In genomic region chr10:60574388-60574787, GRCh38 we compare ENCODE assay signal across 15 cellular contexts.
DNase-seq lines count a peak whose midpoint lies in the region; ATAC-seq and TF ChIP-seq lines count a peak whose summit lies in the region.
"Had no signal": no experiment of that assay in that cellular context is flagged by ENCODE, and none has a peak within 500 bp of the region (broad histone marks: within the 10 kb centered on the region; RNA-seq: fewer than 3 reads in every experiment).

No MANE protein-coding gene starts in this region.

- peaks cover 13% of the 10 kb centered on the region for H3K27me3 Mint-ChIP-seq in activated CD8-positive, alpha-beta T cell treated with anti-CD3 and anti-CD28 coated beads for 36 hours
- peaks cover 7% of the 10 kb centered on the region for H3K27me3 Mint-ChIP-seq in activated CD8-positive, alpha-beta T cell treated with anti-CD3 and anti-CD28 coated beads, Interleukin-2, amount 10 ng/mL, durations not matched to agents 7 days and 5 days (ENCODE audit: low read depth)
- H3K27me3 Mint-ChIP-seq in GM23338 (ENCODE audit: insufficient read depth, low read depth, poor library complexity): no peaks in the 10 kb centered on the region
- no peaks in the 10 kb centered on the region for H3K27me3 Mint-ChIP-seq in T-helper 1 cell treated with Interleukin-12 subunit alpha and Interleukin-12 subunit beta and Interleukin-4 antibody, amounts not matched to agents 30 μg/mL and 1 μg/mL, for 36 hours (ENCODE audit: low read depth)

- DNase-seq in activated CD8-positive, alpha-beta T cell treated with anti-CD3 and anti-CD28 coated beads for 36 hours: no peak
- no peak for DNase-seq in activated CD8-positive, alpha-beta T cell treated with anti-CD3 and anti-CD28 coated beads, Interleukin-2, amount 10 ng/mL, durations not matched to agents 7 days and 5 days
- DNase-seq in GM23338 (ENCODE audit: low spot score) (no peak), iris pigment epithelial cell (ENCODE audit: low read depth) (peak; percentile 17), NCI-H510A treated with DMSO at 0.1 percent for 48 hours (lab: John Stamatoyannopoulos, UW) (no peak), NCI-H446 treated with DMSO at 0.1 percent for 48 hours (lab: John Stamatoyannopoulos, UW) (no peak), Ammon's horn (ENCODE audit: low spot score) (no peak)
- DNase-seq: GF-D8, GOT3, MG63, NCI-H1092 treated with DMSO at 0.1 percent for 48 hours, NCI-H2081 treated with DMSO at 0.1 percent for 48 hours, NCI-H524 had no signal

- no peaks in the 10 kb centered on the region for H4K20me1 ChIP-seq in GM23338 (replicated peaks; ENCODE audit: insufficient read depth)

- H3K36me3 Mint-ChIP-seq in activated CD8-positive, alpha-beta T cell treated with anti-CD3 and anti-CD28 coated beads for 36 hours (ENCODE audit: low read depth): peaks cover 3% of the 10 kb centered on the region
- no peaks in the 10 kb centered on the region for H3K36me3 Mint-ChIP-seq in activated CD8-positive, alpha-beta T cell treated with anti-CD3 and anti-CD28 coated beads, Interleukin-2, amount 10 ng/mL, durations not matched to agents 7 days and 5 days (ENCODE audit: low read depth)
- peaks cover 9% of the 10 kb centered on the region; the same call in 2 of the 3 replicates for H3K36me3 Mint-ChIP-seq in GM23338 (ENCODE audit: low read depth)
- peaks cover 14% of the 10 kb centered on the region for H3K36me3 Mint-ChIP-seq in T-helper 1 cell treated with Interleukin-12 subunit alpha and Interleukin-12 subunit beta and Interleukin-4 antibody, amounts not matched to agents 30 μg/mL and 1 μg/mL, for 36 hours (ENCODE audit: low read depth)
- H3K36me3 Mint-ChIP-seq: CD14-positive monocyte had no signal

- peak overlapping the region; percentile 57 for H3K27ac Mint-ChIP-seq in activated CD8-positive, alpha-beta T cell treated with anti-CD3 and anti-CD28 coated beads for 36 hours
- H3K27ac Mint-ChIP-seq in activated CD8-positive, alpha-beta T cell treated with anti-CD3 and anti-CD28 coated beads, Interleukin-2, amount 10 ng/mL, durations not matched to agents 7 days and 5 days: no peak overlapping the region
- H3K27ac Mint-ChIP-seq in GM23338: no peak overlapping the region; the same call in 1 of the 2 replicates
- peak overlapping the region; percentile 23 for H3K27ac Mint-ChIP-seq in T-helper 1 cell treated with Interleukin-12 subunit alpha and Interleukin-12 subunit beta and Interleukin-4 antibody, amounts not matched to agents 30 μg/mL and 1 μg/mL, for 36 hours
- H3K27ac Mint-ChIP-seq: CD14-positive monocyte had no signal

- ATAC-seq in activated CD8-positive, alpha-beta T cell treated with anti-CD3 and anti-CD28 coated beads for 36 hours: no peak
- ATAC-seq in activated CD8-positive, alpha-beta T cell treated with anti-CD3 and anti-CD28 coated beads, Interleukin-2, amount 10 ng/mL, durations not matched to agents 7 days and 5 days: no peak
- no peak for ATAC-seq in GM23338

- H3K27ac ChIP-seq in GM23338 (ENCODE audit: low read depth): 0 out of 2 replicates have a peak overlapping the region, but pooled peaks have one; percentile 3

- H3K4me2 ChIP-seq in GM23338: peak overlapping the region; percentile 41; the same call in 1 of the 2 replicates

- intact Hi-C loops in activated CD8-positive, alpha-beta T cell treated with anti-CD3 and anti-CD28 coated beads for 36 hours (cut with micrococcal nuclease): no loop called here

- POLR2A ChIA-PET in activated CD8-positive, alpha-beta T cell treated with anti-CD3 and anti-CD28 coated beads for 36 hours (lab: Charles Lee): no interaction called here
- POLR2A ChIA-PET in activated CD8-positive, alpha-beta T cell treated with anti-CD3 and anti-CD28 coated beads, Interleukin-2, amount 10 ng/mL, durations not matched to agents 7 days and 5 days (lab: Charles Lee): no interaction called here

- H3F3A ChIP-seq in GM23338 (replicated peaks; ENCODE audit: low read depth): no peaks in the 10 kb centered on the region

- no peaks in the 10 kb centered on the region for H3K27me3 ChIP-seq in GM23338 (ENCODE audit: insufficient read depth)
- H3K27me3 ChIP-seq: MG63 had no signal

- H3K79me2 ChIP-seq in GM23338 (replicated peaks; ENCODE audit: insufficient read depth): no peaks in the 10 kb centered on the region

- TF ChIP-seq CTCF in activated CD8-positive, alpha-beta T cell treated with anti-CD3 and anti-CD28 coated beads for 36 hours (IDR thresholded peaks at IDR 0.05): no peak
- no peak for TF ChIP-seq CTCF in GM23338 (conservative IDR thresholded peaks at IDR 0.05; ENCODE audit: low read depth in 2 of 2)

- no peak overlapping the region for H3K4me3 ChIP-seq in GM23338
- H3K4me3 ChIP-seq: MG63 had no signal

- H3K4me1 Mint-ChIP-seq in activated CD8-positive, alpha-beta T cell treated with anti-CD3 and anti-CD28 coated beads for 36 hours (ENCODE audit: low read depth): peaks cover 29% of the 10 kb centered on the region
- H3K4me1 Mint-ChIP-seq in activated CD8-positive, alpha-beta T cell treated with anti-CD3 and anti-CD28 coated beads, Interleukin-2, amount 10 ng/mL, durations not matched to agents 7 days and 5 days (ENCODE audit: low read depth): peaks cover 40% of the 10 kb centered on the region
- H3K4me1 Mint-ChIP-seq in GM23338: peaks cover 52% of the 10 kb centered on the region
- peaks cover 46% of the 10 kb centered on the region for H3K4me1 Mint-ChIP-seq in T-helper 1 cell treated with Interleukin-12 subunit alpha and Interleukin-12 subunit beta and Interleukin-4 antibody, amounts not matched to agents 30 μg/mL and 1 μg/mL, for 36 hours (ENCODE audit: low read depth)

- no peak overlapping the region for H2AFZ ChIP-seq in GM23338

- H3K9me2 ChIP-seq in GM23338 (ENCODE audit: insufficient read depth): no peaks in the 10 kb centered on the region

- no peaks in the 10 kb centered on the region for H3K36me3 ChIP-seq in GM23338 (ENCODE audit: insufficient read depth)
- H3K36me3 ChIP-seq: MG63 had no signal

- H3K9me3 Mint-ChIP-seq in activated CD8-positive, alpha-beta T cell treated with anti-CD3 and anti-CD28 coated beads for 36 hours: peaks cover 4% of the 10 kb centered on the region
- H3K9me3 Mint-ChIP-seq in activated CD8-positive, alpha-beta T cell treated with anti-CD3 and anti-CD28 coated beads, Interleukin-2, amount 10 ng/mL, durations not matched to agents 7 days and 5 days (ENCODE audit: insufficient read depth): no peaks in the 10 kb centered on the region
- H3K9me3 Mint-ChIP-seq in GM23338: peaks cover 5% of the 10 kb centered on the region; the same call in 2 of the 3 replicates
- peaks cover 5% of the 10 kb centered on the region for H3K9me3 Mint-ChIP-seq in T-helper 1 cell treated with Interleukin-12 subunit alpha and Interleukin-12 subunit beta and Interleukin-4 antibody, amounts not matched to agents 30 μg/mL and 1 μg/mL, for 36 hours

- peaks cover 47% of the 10 kb centered on the region for H3K4me1 ChIP-seq in GM23338 (ENCODE audit: insufficient read depth)

- no peak overlapping the region for H3K4me3 Mint-ChIP-seq in activated CD8-positive, alpha-beta T cell treated with anti-CD3 and anti-CD28 coated beads for 36 hours
- H3K4me3 Mint-ChIP-seq in activated CD8-positive, alpha-beta T cell treated with anti-CD3 and anti-CD28 coated beads, Interleukin-2, amount 10 ng/mL, durations not matched to agents 7 days and 5 days: no peak overlapping the region
- no peak overlapping the region for H3K4me3 Mint-ChIP-seq in GM23338
- H3K4me3 Mint-ChIP-seq in T-helper 1 cell treated with Interleukin-12 subunit alpha and Interleukin-12 subunit beta and Interleukin-4 antibody, amounts not matched to agents 30 μg/mL and 1 μg/mL, for 36 hours: no peak overlapping the region
- H3K4me3 Mint-ChIP-seq: CD14-positive monocyte had no signal

- CTCF ChIA-PET in activated CD8-positive, alpha-beta T cell treated with anti-CD3 and anti-CD28 coated beads for 36 hours (lab: Charles Lee): no interaction called here
- CTCF ChIA-PET in activated CD8-positive, alpha-beta T cell treated with anti-CD3 and anti-CD28 coated beads, Interleukin-2, amount 10 ng/mL, durations not matched to agents 7 days and 5 days (lab: Charles Lee): no interaction called here

TF ChIP-seq in GM23338, 12 proteins besides CTCF, POLR2A, EP300 and RAD21 (continues in another document):
- TF ChIP-seq EZH2 (IDR thresholded peaks at IDR 0.05; ENCODE audit: low read depth, unreplicated experiment) (no peak), JUNB (IDR thresholded peaks at IDR 0.05; ENCODE audit: unreplicated experiment) (no peak), STAT1 (IDR thresholded peaks at IDR 0.05; ENCODE audit: unreplicated experiment) (no peak), CREB1 (CRISPR knock-in tag; IDR thresholded peaks at IDR 0.05; ENCODE audit: low read depth) (no peak), ZNF114 (CRISPR knock-in tag; IDR thresholded peaks at IDR 0.05) (no peak), NANOG (IDR thresholded peaks at IDR 0.05; ENCODE audit: borderline replicate concordance) (no peak), POLR2AphosphoS5 (IDR thresholded peaks at IDR 0.05; ENCODE audit: low read depth) (no peak), EZH2phosphoT487 (IDR thresholded peaks at IDR 0.05; ENCODE audit: unreplicated experiment) (no peak), ZNF331 (CRISPR knock-in tag; IDR thresholded peaks at IDR 0.05; ENCODE audit: low read depth) (no peak), ETS1 (IDR thresholded peaks at IDR 0.05) (no peak)

Comparison
In these comparisons a context has a peak if more than half of its experiments do, and no peak if none do; other contexts are left out.
1. H3K27ac Mint-ChIP-seq: peak in activated CD8-positive, alpha-beta T cell treated with anti-CD3 and anti-CD28 coated beads for 36 hours (single experiment) and T-helper 1 cell treated with Interleukin-12 subunit alpha and Interleukin-12 subunit beta and Interleukin-4 antibody, amounts not matched to agents 30 μg/mL and 1 μg/mL, for 36 hours (single experiment); none in activated CD8-positive, alpha-beta T cell treated with anti-CD3 and anti-CD28 coated beads, Interleukin-2, amount 10 ng/mL, durations not matched to agents 7 days and 5 days (single experiment) and GM23338 (single experiment).